ENCODE assay signal across 8 cellular contexts in genomic region chr15:48975713-48976419, GRCh38. TPM values are rescaled to one million over a fixed set of nuclear protein-coding genes. Genes with fewer than 3 reads are reported as not detected.
DNase-seq lines count a peak whose midpoint lies in the region; ATAC-seq and TF ChIP-seq lines count a peak whose summit lies in the region.

No MANE protein-coding gene starts in this region.

- DNase-seq in COLO668 (lab: John Stamatoyannopoulos, UW; ENCODE audit: unreplicated experiment) (peak; percentile 89), HT1080 (ENCODE audit: low read depth) (peak; percentile 78)
- DNase-seq in activated T-cell treated with anti-CD3 and anti-CD28 coated beads, Interleukin-2, amount 50 U/mL, for 1 hour, result peak; percentile 76
- DNase-seq in stimulated activated CD8-positive, alpha-beta memory T cell treated with anti-CD3 and anti-CD28 coated beads, Interleukin-7, amount 100 ng/mL, for 1 hour (ENCODE audit: low read depth in 2 of 2), result peak; percentile 34 to 35

- H2AFZ ChIP-seq in OCI-LY3 (ENCODE audit: low read depth, low read length), result peak overlapping the region; percentile 97

- peak overlapping the region; percentile 91 for H3K4me3 ChIP-seq in OCI-LY3 (ENCODE audit: low read length)
- peak overlapping the region; percentile 60 to 61 for H3K4me3 ChIP-seq in muscle layer of duodenum (ENCODE audit: low read depth in 1 of 2, low read length in 2 of 2)

- H4K20me1 ChIP-seq in OCI-LY3 (ENCODE audit: insufficient read depth, low read length), result no peaks in the 10 kb centered on the region

- H3K4me2 ChIP-seq in OCI-LY3 (ENCODE audit: low read length), result peak overlapping the region; percentile 100

- TF ChIP-seq CTCF in OCI-LY3 (IDR thresholded peaks at IDR 0.05; ENCODE audit: low read depth, low read length), result peak; percentile 79

- ATAC-seq in GM21360 (IDR thresholded peaks at IDR 0.05; ENCODE audit: unreplicated experiment), result peak; percentile 94
- peak; percentile 89 for ATAC-seq in esophagus mucosa

- H3K36me3 ChIP-seq in OCI-LY3 (replicated peaks; ENCODE audit: low read depth, low read length) (no peaks in the 10 kb centered on the region), muscle layer of duodenum (ENCODE audit: control insufficient read depth in 1 of 2, insufficient read depth in 2 of 2, low read length in 2 of 2) (no peaks in the 10 kb centered on the region)

- H3K4me1 ChIP-seq in OCI-LY3 (ENCODE audit: low read length) (peaks cover 11% of the 10 kb centered on the region; the same call in 1 of the 2 replicates), muscle layer of duodenum (ENCODE audit: control insufficient read depth in 1 of 2, insufficient read depth in 2 of 2, low read length in 2 of 2) (peaks cover 0 to 4% of the 10 kb centered on the region in 2 donors)

- H3K79me2 ChIP-seq in OCI-LY3 (ENCODE audit: low read length), result no peaks in the 10 kb centered on the region

- H3K9me3 ChIP-seq in OCI-LY3 (ENCODE audit: insufficient read depth, low read length) (no peaks in the 10 kb centered on the region), muscle layer of duodenum (ENCODE audit: control insufficient read depth in 1 of 2, low read length in 2 of 2) (no peaks in the 10 kb centered on the region)

- H3K27ac ChIP-seq in OCI-LY3 (ENCODE audit: low read length), result no peak overlapping the region
- peak overlapping the region; percentile 73 for H3K27ac ChIP-seq in muscle layer of duodenum (ENCODE audit: low read length)

- H3K27me3 ChIP-seq in OCI-LY3 (ENCODE audit: low read depth, low read length) (no peaks in the 10 kb centered on the region; the same call in 1 of the 2 replicates), muscle layer of duodenum (ENCODE audit: low read depth, low read length) (no peaks in the 10 kb centered on the region)

- peak overlapping the region; percentile 88 for H3K9ac ChIP-seq in OCI-LY3 (ENCODE audit: low read length)

RNA-seq across cellular contexts. Expression of gene SHC4, which starts 12.1 kb away (rescaled TPM):
- 1.0 and 2.0 TPM in 2 replicates for total RNA-seq in HT1080 (2014; rRNA removed; shearing (Covaris generic))
- polyA plus RNA-seq in HT1080 (2015; cell fraction: cytosol; rRNA removed), result 1.6 and 2.1 TPM in 2 replicates
- polyA plus RNA-seq in HT1080 (2015; cell fraction: nucleus; rRNA removed), result 2.9 and 4.1 TPM in 2 replicates
- not detected for total RNA-seq in esophagus mucosa

Comparison
In these comparisons a context has a peak if more than half of its experiments do, and no peak if none do; other contexts are left out.
1. DNase-seq: peak in every context shown above with its lines; median percentile 89 in COLO668; 78 in HT1080; 76 in activated T-cell treated with anti-CD3 and anti-CD28 coated beads, Interleukin-2, amount 50 U/mL, for 1 hour; 34 in stimulated activated CD8-positive, alpha-beta memory T cell treated with anti-CD3 and anti-CD28 coated beads, Interleukin-7, amount 100 ng/mL, for 1 hour.